15 cellular contexts compared by ENCODE assay signal in genomic region chr5:133927616-133928180, GRCh38. TPM values are rescaled to one million over a fixed set of nuclear protein-coding genes. Genes with fewer than 3 reads are reported as not detected.
DNase-seq lines count a peak whose midpoint lies in the region; ATAC-seq lines count a peak whose summit lies in the region.
"Had no signal": no experiment of that assay in that cellular context is flagged by ENCODE, and none has a peak within 500 bp of the region (broad histone marks: within the 10 kb centered on the region; RNA-seq: fewer than 3 reads in every experiment).

No MANE protein-coding gene starts in this region.

- no peaks in the 10 kb centered on the region for H3K36me3 Mint-ChIP-seq in stimulated activated naive CD8-positive, alpha-beta T cell treated with anti-CD3 and anti-CD28 coated beads, Interleukin-15, Interleukin-2, amounts not matched to agents 100 ng/mL and 50 ng/mL, for 24 hours (ENCODE audit: low read depth)
- H3K36me3 Mint-ChIP-seq in memory B cell = no peaks in the 10 kb centered on the region

- no peaks in the 10 kb centered on the region for H3K9me3 Mint-ChIP-seq in stimulated activated naive CD8-positive, alpha-beta T cell treated with anti-CD3 and anti-CD28 coated beads, Interleukin-15, Interleukin-2, amounts not matched to agents 100 ng/mL and 50 ng/mL, for 24 hours
- H3K9me3 Mint-ChIP-seq in memory B cell = no peaks in the 10 kb centered on the region

- no peak for ATAC-seq in stimulated activated naive CD8-positive, alpha-beta T cell treated with anti-CD3 and anti-CD28 coated beads, Interleukin-15, Interleukin-2, amounts not matched to agents 100 U/mL and 50 U/mL, for 24 hours
- ATAC-seq in memory B cell (ENCODE audit: low read depth) = no peak
- ATAC-seq in HG02610 (IDR thresholded peaks at IDR 0.05; ENCODE audit: unreplicated experiment) = no peak
- ATAC-seq: Panc1 had no signal

- H3K27me3 ChIP-seq in SJCRH30 = no peaks in the 10 kb centered on the region

- H3K27me3 Mint-ChIP-seq in stimulated activated naive CD8-positive, alpha-beta T cell treated with anti-CD3 and anti-CD28 coated beads, Interleukin-15, Interleukin-2, amounts not matched to agents 100 ng/mL and 50 ng/mL, for 24 hours = no peaks in the 10 kb centered on the region
- H3K27me3 Mint-ChIP-seq in memory B cell = no peaks in the 10 kb centered on the region

- H3K27ac Mint-ChIP-seq in stimulated activated naive CD8-positive, alpha-beta T cell treated with anti-CD3 and anti-CD28 coated beads, Interleukin-15, Interleukin-2, amounts not matched to agents 100 ng/mL and 50 ng/mL, for 24 hours = peak overlapping the region; percentile 99
- peak overlapping the region; percentile 94 for H3K27ac Mint-ChIP-seq in memory B cell

- H3K27ac ChIP-seq in SJCRH30 = peak overlapping the region; percentile 5; the same call in 1 of the 2 replicates

- no peak for DNase-seq in stimulated activated naive CD8-positive, alpha-beta T cell treated with anti-CD3 and anti-CD28 coated beads, Interleukin-15, Interleukin-2, amounts not matched to agents 100 U/mL and 50 U/mL, for 24 hours
- DNase-seq in SJCRH30 (no peak), memory B cell (ENCODE audit: low spot score in 2 of 2) (no peak), A172 (ENCODE audit: low spot score) (no peak), occipital lobe (lab: John Stamatoyannopoulos, UW) (no peak)
- DNase-seq: DMS79, HCEC 1CT, NCI-H1436, NCI-H2029 treated with DMSO at 0.1 percent for 48 hours, NCI-H510A, Right ventricle myocardium superior had no signal

- no peaks in the 10 kb centered on the region for H3K9me3 ChIP-seq in SJCRH30 (replicated peaks)

- no peaks in the 10 kb centered on the region for H3K36me3 ChIP-seq in SJCRH30

- peaks cover 63% of the 10 kb centered on the region for H3K4me1 Mint-ChIP-seq in stimulated activated naive CD8-positive, alpha-beta T cell treated with anti-CD3 and anti-CD28 coated beads, Interleukin-15, Interleukin-2, amounts not matched to agents 100 ng/mL and 50 ng/mL, for 24 hours (ENCODE audit: low read depth)
- H3K4me1 Mint-ChIP-seq in memory B cell = peaks cover 45% of the 10 kb centered on the region

- H3K4me3 Mint-ChIP-seq in stimulated activated naive CD8-positive, alpha-beta T cell treated with anti-CD3 and anti-CD28 coated beads, Interleukin-15, Interleukin-2, amounts not matched to agents 100 ng/mL and 50 ng/mL, for 24 hours = peak overlapping the region; percentile 9
- H3K4me3 Mint-ChIP-seq in memory B cell = no peak overlapping the region

- no peak overlapping the region for H3K4me3 ChIP-seq in SJCRH30
- H3K4me3 ChIP-seq: GM12878 had no signal

- peaks cover 20% of the 10 kb centered on the region for H3K4me1 ChIP-seq in SJCRH30

RNA-seq across cellular contexts. Expression of gene C5orf15, which starts 40.7 kb away (rescaled TPM):
- 78.3 and 82.3 TPM in 2 replicates for total RNA-seq in SJCRH30 (2014; rRNA removed; shearing (Covaris generic))
- total RNA-seq in A172 (2014; rRNA removed; shearing (Covaris generic)) = 178 and 190 TPM in 2 replicates
- 56.3 TPM for total RNA-seq in occipital lobe
